1 cellular context compared by ENCODE assay signal in genomic region chr16:57797216-57797525, GRCh38.
TF ChIP-seq lines count a peak whose summit lies in the region.

No MANE protein-coding gene starts in this region.

TF ChIP-seq in liver, 16 proteins besides CTCF, POLR2A, EP300 and RAD21:
- TF ChIP-seq REST (IDR thresholded peaks at IDR 0.05), result no peak
- TF ChIP-seq GABPA (IDR thresholded peaks at IDR 0.05 in 1 of 2, conservative IDR thresholded peaks at IDR 0.05 in 1 of 2), result no peak
- TF ChIP-seq MAX (IDR thresholded peaks at IDR 0.05), result no peak
- no peak for TF ChIP-seq RXRA (IDR thresholded peaks at IDR 0.05)
- TF ChIP-seq ATF3 (IDR thresholded peaks at IDR 0.05), result no peak
- no peak for TF ChIP-seq SP1 (IDR thresholded peaks at IDR 0.05)
- TF ChIP-seq HNF4A (conservative IDR thresholded peaks at IDR 0.05), result no peak
- no peak for TF ChIP-seq YY1 (IDR thresholded peaks at IDR 0.05)
- TF ChIP-seq TAF1 (conservative IDR thresholded peaks at IDR 0.05), result no peak
- no peak for TF ChIP-seq NR2F2 (IDR thresholded peaks at IDR 0.05)
- no peak for TF ChIP-seq JUND (IDR thresholded peaks at IDR 0.05)
- TF ChIP-seq ZBTB33 (IDR thresholded peaks at IDR 0.05), result no peak
- no peak for TF ChIP-seq HNF4G (IDR thresholded peaks at IDR 0.05)
- no peak for TF ChIP-seq EGR1 (IDR thresholded peaks at IDR 0.05; ENCODE audit: low read depth in 2 of 2)
- no peak for TF ChIP-seq FOXA2 (IDR thresholded peaks at IDR 0.05)
- TF ChIP-seq FOXA1 (IDR thresholded peaks at IDR 0.05), result no peak
TF ChIP-seq in liver: peak in this region for 0.
